In genomic region chr19:57099199-57099661, GRCh38 we compare ENCODE assay signal across 8 cellular contexts. TPM values are rescaled to one million over a fixed set of nuclear protein-coding genes. Genes with fewer than 3 reads are reported as not detected.
A peak's percentile ranks its signal among the peaks of the same experiment; 100 is the strongest.
DNase-seq lines count a peak whose midpoint lies in the region; ATAC-seq and TF ChIP-seq lines count a peak whose summit lies in the region.

No MANE protein-coding gene starts in this region.

- no peak overlapping the region for H3K4me2 ChIP-seq in KMS-11

- H3K27me3 ChIP-seq in KMS-11 (ENCODE audit: insufficient read depth, low read depth) (peaks cover 2% of the 10 kb centered on the region; the same call in 1 of the 2 replicates), stomach (peaks cover 0 to 21% (median 0%) of the 10 kb centered on the region in 3 donors)
- H3K27me3 ChIP-seq in effector memory CD4-positive, alpha-beta T cell (replicated peaks; ENCODE audit: control insufficient read depth, insufficient read depth, low read length, poor library complexity, severe bottlenecking): no peaks in the 10 kb centered on the region

- no peaks in the 10 kb centered on the region for H3K36me3 Mint-ChIP-seq in Calu3 (ENCODE audit: insufficient read depth, unreplicated experiment)
- H3K36me3 Mint-ChIP-seq in activated CD4-positive, alpha-beta memory T cell treated with anti-CD3 and anti-CD28 coated beads for 36 hours: peaks cover 1% of the 10 kb centered on the region

- peak; percentile 23 for TF ChIP-seq CTCF in Calu3 (IDR thresholded peaks at IDR 0.05; ENCODE audit: unreplicated experiment)
- peak; percentile 64 for TF ChIP-seq CTCF in KMS-11 (conservative IDR thresholded peaks at IDR 0.05; ENCODE audit: low read depth, low read length)
- peak in 4 of 7 experiments; percentile 47 to 83 (median 74) for TF ChIP-seq CTCF in stomach (IDR thresholded peaks at IDR 0.05)

- H3K27ac Mint-ChIP-seq in Calu3 (ENCODE audit: unreplicated experiment): no peak overlapping the region
- no peak overlapping the region for H3K27ac Mint-ChIP-seq in activated CD4-positive, alpha-beta memory T cell treated with anti-CD3 and anti-CD28 coated beads for 36 hours

- DNase-seq in Calu3 (peak; percentile 3), midbrain (lab: John Stamatoyannopoulos, UW) (peak; percentile 77), stomach (peak; percentile 49), glomerular visceral epithelial cell (ENCODE audit: extremely low spot score) (no peak)
- peak; percentile 69 for DNase-seq in activated CD4-positive, alpha-beta memory T cell treated with anti-CD3 and anti-CD28 coated beads for 36 hours
- peak; percentile 2 to 24 (median 7) for DNase-seq in effector memory CD4-positive, alpha-beta T cell

- intact Hi-C loops in Calu3 (cut with micrococcal nuclease; ENCODE audit: unreplicated experiment) (no loop called here), stomach (cut with DNase I; ENCODE audit: low total_unique reads) (no loop called here)
- intact Hi-C loops in activated CD4-positive, alpha-beta memory T cell treated with anti-CD3 and anti-CD28 coated beads for 36 hours (cut with micrococcal nuclease): no loop called here

- CTCF ChIA-PET in Calu3 (lab: Charles Lee): no interaction called here
- CTCF ChIA-PET in activated CD4-positive, alpha-beta memory T cell treated with anti-CD3 and anti-CD28 coated beads for 36 hours (lab: Charles Lee): interaction anchor here (0.6 to 1.7 kb wide), 6 partner anchors 57 to 1018 kb away, joined by 3 to 8 read pairs (median 3); no protein-coding TSS in a partner anchor

- POLR2A ChIA-PET in activated CD4-positive, alpha-beta memory T cell treated with anti-CD3 and anti-CD28 coated beads for 36 hours (lab: Charles Lee): no interaction called here

- no peaks in the 10 kb centered on the region for H3K27me3 Mint-ChIP-seq in Calu3 (ENCODE audit: unreplicated experiment)
- no peaks in the 10 kb centered on the region for H3K27me3 Mint-ChIP-seq in activated CD4-positive, alpha-beta memory T cell treated with anti-CD3 and anti-CD28 coated beads for 36 hours

- TF ChIP-seq EP300 in stomach (IDR thresholded peaks at IDR 0.05): no peak

- peaks cover 11% of the 10 kb centered on the region for H3K9me3 Mint-ChIP-seq in Calu3 (ENCODE audit: low read depth, unreplicated experiment)
- H3K9me3 Mint-ChIP-seq in activated CD4-positive, alpha-beta memory T cell treated with anti-CD3 and anti-CD28 coated beads for 36 hours: peaks cover 18% of the 10 kb centered on the region

- H2AFZ ChIP-seq in KMS-11 (ENCODE audit: low read depth): no peak overlapping the region

- H3K4me3 Mint-ChIP-seq in Calu3 (ENCODE audit: low read depth, unreplicated experiment): no peak overlapping the region
- H3K4me3 Mint-ChIP-seq in activated CD4-positive, alpha-beta memory T cell treated with anti-CD3 and anti-CD28 coated beads for 36 hours: no peak overlapping the region

- H3K4me3 ChIP-seq in KMS-11 (IDR thresholded peaks at IDR 0.05; ENCODE audit: insufficient read depth, low read depth, low read length) (no peak overlapping the region), stomach (no peak overlapping the region)
- H3K4me3 ChIP-seq in effector memory CD4-positive, alpha-beta T cell (ENCODE audit: insufficient read depth, low read depth, low read length, poor library complexity, severe bottlenecking): no peak overlapping the region

- H3K9ac ChIP-seq in KMS-11: no peak overlapping the region

- no peaks in the 10 kb centered on the region for H3K4me1 Mint-ChIP-seq in Calu3 (ENCODE audit: low read depth, unreplicated experiment)
- H3K4me1 Mint-ChIP-seq in activated CD4-positive, alpha-beta memory T cell treated with anti-CD3 and anti-CD28 coated beads for 36 hours (ENCODE audit: low read depth): no peaks in the 10 kb centered on the region

- H3K9me3 ChIP-seq in effector memory CD4-positive, alpha-beta T cell (ENCODE audit: control insufficient read depth, low read length): no peaks in the 10 kb centered on the region
- H3K9me3 ChIP-seq in stomach: peaks cover 0 to 51% (median 10%) of the 10 kb centered on the region in 4 donors

- 7 to 41% (median 10%) methylated on average over 4 to 31 of the region's 31 CpGs for WGBS in stomach, 5 donors

- BruUV-seq in Calu3 (replicated peaks; lab: Mats Ljungman, UMichigan): no TSS peak

- H3K36me3 ChIP-seq in KMS-11 (ENCODE audit: insufficient read depth) (no peaks in the 10 kb centered on the region), stomach (no peaks in the 10 kb centered on the region)
- no peaks in the 10 kb centered on the region for H3K36me3 ChIP-seq in effector memory CD4-positive, alpha-beta T cell (ENCODE audit: control insufficient read depth, insufficient read depth, low read length)

- no peaks in the 10 kb centered on the region for H3K79me2 ChIP-seq in KMS-11 (ENCODE audit: insufficient read depth, low read depth)

- no peak for ATAC-seq in HG02885 (IDR thresholded peaks at IDR 0.05; ENCODE audit: poor library complexity, unreplicated experiment)

- no peaks in the 10 kb centered on the region for H3K4me1 ChIP-seq in KMS-11 (ENCODE audit: low read depth, poor library complexity, severe bottlenecking)
- H3K4me1 ChIP-seq in effector memory CD4-positive, alpha-beta T cell (ENCODE audit: control insufficient read depth, insufficient read depth, low read length, poor library complexity, severe bottlenecking): no peaks in the 10 kb centered on the region
- H3K4me1 ChIP-seq in stomach: peaks cover 0 to 10% (median 5%) of the 10 kb centered on the region in 4 donors

- no peak for TF ChIP-seq POLR2A in stomach (IDR thresholded peaks at IDR 0.05)

- H4K20me1 ChIP-seq in KMS-11 (ENCODE audit: insufficient read depth): no peaks in the 10 kb centered on the region

- H3K27ac ChIP-seq in KMS-11 (no peak overlapping the region), stomach (no peak overlapping the region)
- H3K27ac ChIP-seq in effector memory CD4-positive, alpha-beta T cell (ENCODE audit: insufficient read depth, low read length, poor library complexity, severe bottlenecking): no peak overlapping the region

RNA-seq across cellular contexts. Expression of gene USP29, which starts 20.6 kb away (rescaled TPM):
- total RNA-seq in Calu3 (2022): not detected in 2 replicates
- total RNA-seq in activated CD4-positive, alpha-beta memory T cell treated with anti-CD3 and anti-CD28 coated beads for 36 hours: not detected
- total RNA-seq in stomach: not detected
- polyA plus RNA-seq in stomach: not detected

RNA-seq across cellular contexts. Expression of gene ZIM3, which starts 45.8 kb away (rescaled TPM):
- total RNA-seq in Calu3 (2022) (not detected in 2 replicates), stomach (not detected)
- not detected for total RNA-seq in activated CD4-positive, alpha-beta memory T cell treated with anti-CD3 and anti-CD28 coated beads for 36 hours
- polyA plus RNA-seq in stomach: not detected

Comparison
In these comparisons a context has a peak if more than half of its experiments do, and no peak if none do; other contexts are left out.
1. CTCF ChIP-seq: peak in every context shown above with its lines; median percentile 74 in stomach; 64 in KMS-11; 23 in Calu3.